Comparison of ENCODE assay signal across 26 cellular contexts in the genomic region with DNA sequence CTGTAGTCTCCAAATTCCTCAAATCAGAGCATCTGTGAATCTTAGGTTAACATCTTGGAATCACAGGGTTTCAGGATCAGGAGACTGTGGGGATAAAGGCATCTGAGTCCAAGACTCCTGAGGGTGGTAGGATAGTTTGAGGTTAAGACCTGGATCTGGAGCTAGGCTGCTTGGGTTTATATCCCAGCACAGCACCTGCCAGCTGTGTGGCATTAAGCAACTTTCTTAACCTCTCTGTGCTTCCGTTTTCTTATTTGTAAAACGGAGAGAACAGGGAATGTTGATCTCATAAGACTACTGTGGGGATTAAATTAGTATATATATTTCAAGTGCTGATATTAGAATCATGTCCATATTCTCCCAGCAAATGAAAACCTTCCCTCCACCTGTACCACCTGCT. TPM values are rescaled to one million over a fixed set of nuclear protein-coding genes. Genes with fewer than 3 reads are reported as not detected.
DNase-seq lines count a peak whose midpoint lies in the region; ATAC-seq, FAIRE-seq and TF ChIP-seq lines count a peak whose summit lies in the region.
"Had no signal": no experiment of that assay in that cellular context is flagged by ENCODE, and none has a peak within 500 bp of the region (broad histone marks: within the 10 kb centered on the region; RNA-seq: fewer than 3 reads in every experiment).

No MANE protein-coding gene starts in this region.

- TF ChIP-seq RAD21 in H1 (IDR thresholded peaks at IDR 0.05 in 1 of 2, conservative IDR thresholded peaks at IDR 0.05 in 1 of 2; ENCODE audit: low read depth in 2 of 2, low read length in 2 of 2): no peak

- H3K4me3 ChIP-seq in HEK293 (ENCODE audit: low read depth, low read length) (no peak overlapping the region), RWPE2 (ENCODE audit: severe bottlenecking) (no peak overlapping the region), H1 (ENCODE audit: extremely low read depth in 1 of 4, insufficient read depth in 2 of 4, low read depth in 3 of 4, low read length in 4 of 4) (no peak overlapping the region), osteoblast (ENCODE audit: insufficient read depth, low read length) (no peak overlapping the region), OCI-LY7 (ENCODE audit: low read depth, low read length, poor library complexity, severe bottlenecking) (no peak overlapping the region)
- H3K4me3 ChIP-seq: A549; BLaER1 treated with 17β-estradiol and CSF1 and Interleukin-3, amounts not matched to agents 10 nM and 100 nM; GM23338; HAP-1 had no signal

- no peaks in the 10 kb centered on the region for H3K23me2 ChIP-seq in H1 (ENCODE audit: low read depth, low read length)

- DNase-seq in RWPE2 (ENCODE audit: low spot score) (no peak), H1 (ENCODE audit: low read depth in 1 of 2, low spot score in 2 of 2) (no peak), osteoblast (ENCODE audit: insufficient read length, low spot score, missing footprints) (peak; percentile 32), HUDEP-2 (lab: John Stamatoyannopoulos, UW; ENCODE audit: unreplicated experiment in 76 of 76) (no peak), OCI-LY7 (ENCODE audit: low spot score) (no peak)
- DNase-seq: 8988T; ACHN; AML-193; BE2C; Calu3; CD4-positive, alpha-beta T cell; COR-L47; DMS53; DMS79 treated with DMSO at 0.1 percent for 48 hours; GF-D8 had no signal

- H2BK15ac ChIP-seq in H1 (ENCODE audit: low read length): no peak overlapping the region

- no peak overlapping the region for H3K18ac ChIP-seq in H1 (ENCODE audit: extremely low read depth, low read length)

- no peaks in the 10 kb centered on the region for H3K36me3 ChIP-seq in HEK293 (ENCODE audit: control insufficient read depth in 2 of 2, insufficient read depth in 1 of 2, low read length in 2 of 2)
- H3K36me3 ChIP-seq in RWPE2 (ENCODE audit: low read depth): peaks cover 17% of the 10 kb centered on the region
- H3K36me3 ChIP-seq in H1 (ENCODE audit: control insufficient read depth in 2 of 4, insufficient read depth in 4 of 4, low read length in 3 of 4): no peaks in the 10 kb centered on the region
- H3K36me3 ChIP-seq in osteoblast (ENCODE audit: insufficient read depth, low read length): no peaks in the 10 kb centered on the region
- no peaks in the 10 kb centered on the region for H3K36me3 ChIP-seq in OCI-LY7 (ENCODE audit: insufficient read depth, low read length)
- H3K36me3 ChIP-seq: BE2C; BLaER1 treated with 17β-estradiol and CSF1 and Interleukin-3, amounts not matched to agents 10 nM and 100 nM; HAP-1 had no signal

- H3K79me2 ChIP-seq in H1 (ENCODE audit: control insufficient read depth in 1 of 2, insufficient read depth in 2 of 2, low read length in 2 of 2) (no peaks in the 10 kb centered on the region), osteoblast (ENCODE audit: insufficient read depth, low read length) (no peaks in the 10 kb centered on the region), OCI-LY7 (ENCODE audit: insufficient read depth, low read depth, low read length) (no peaks in the 10 kb centered on the region)

- H3K23ac ChIP-seq in H1 (ENCODE audit: insufficient read length): no peak overlapping the region

- H4K91ac ChIP-seq in H1 (replicated peaks; ENCODE audit: insufficient read length, low read length): no peak overlapping the region

- H3K4me2 ChIP-seq in H1 (ENCODE audit: insufficient read depth in 1 of 2, low read depth in 2 of 2, low read length in 2 of 2) (no peak overlapping the region), osteoblast (ENCODE audit: insufficient read depth, low read length) (no peak overlapping the region), OCI-LY7 (ENCODE audit: low read length) (no peak overlapping the region)
- H3K4me2 ChIP-seq: A549; BLaER1 treated with 17β-estradiol and CSF1 and Interleukin-3, amounts not matched to agents 10 nM and 100 nM; GM23338 had no signal

- no peak for ATAC-seq in RWPE2 (ENCODE audit: low read depth)
- ATAC-seq in GM19452 (IDR thresholded peaks at IDR 0.05; ENCODE audit: unreplicated experiment): no peak
- ATAC-seq: A549 had no signal

- no peaks in the 10 kb centered on the region for H3K79me1 ChIP-seq in H1 (ENCODE audit: low read depth, low read length)

- H2BK12ac ChIP-seq in H1 (ENCODE audit: low read depth, low read length): 0 out of 2 replicates have a peak overlapping the region, but pooled peaks have one; percentile 19

- no peak overlapping the region for H2AFZ ChIP-seq in H1 (ENCODE audit: low read length)
- no peak overlapping the region for H2AFZ ChIP-seq in osteoblast (ENCODE audit: low read length)
- H2AFZ ChIP-seq in OCI-LY7 (ENCODE audit: low read length): no peak overlapping the region
- H2AFZ ChIP-seq: GM23338 had no signal

- no peaks in the 10 kb centered on the region for H3K9me3 ChIP-seq in HEK293 (ENCODE audit: control insufficient read depth, insufficient read depth, low read depth, low read length)
- no peaks in the 10 kb centered on the region for H3K9me3 ChIP-seq in RWPE2 (ENCODE audit: severe bottlenecking)
- no peaks in the 10 kb centered on the region for H3K9me3 ChIP-seq in H1 (ENCODE audit: insufficient read depth in 2 of 2, low read depth in 1 of 2, low read length in 1 of 2)
- no peaks in the 10 kb centered on the region for H3K9me3 ChIP-seq in osteoblast (ENCODE audit: low read depth, low read length)
- H3K9me3 ChIP-seq in OCI-LY7 (ENCODE audit: low read length): no peaks in the 10 kb centered on the region
- H3K9me3 ChIP-seq: A549; BE2C; BLaER1 treated with 17β-estradiol and CSF1 and Interleukin-3, amounts not matched to agents 10 nM and 100 nM; HAP-1 had no signal

- H4K20me1 ChIP-seq in H1 (replicated peaks in 1 of 2; ENCODE audit: control insufficient read depth in 1 of 2, insufficient read depth in 2 of 2, low read length in 2 of 2): no peaks in the 10 kb centered on the region
- H4K20me1 ChIP-seq in osteoblast (ENCODE audit: insufficient read depth, low read length): no peaks in the 10 kb centered on the region
- no peaks in the 10 kb centered on the region for H4K20me1 ChIP-seq in OCI-LY7 (ENCODE audit: insufficient read depth, low read length)
- H4K20me1 ChIP-seq: BLaER1 treated with 17β-estradiol and CSF1 and Interleukin-3, amounts not matched to agents 10 nM and 100 nM had no signal

- H3K14ac ChIP-seq in H1 (ENCODE audit: insufficient read length): no peak overlapping the region

- no peak overlapping the region for H3K56ac ChIP-seq in H1 (replicated peaks; ENCODE audit: insufficient read length, low read depth, low read length)

- H2BK20ac ChIP-seq in H1 (ENCODE audit: low read length): no peak overlapping the region

- BruUV-seq in OCI-LY7 (replicated peaks; lab: Mats Ljungman, UMichigan): no TSS peak

- H3K27me3 ChIP-seq in RWPE2 (ENCODE audit: insufficient read depth, poor library complexity, severe bottlenecking): no peaks in the 10 kb centered on the region
- no peaks in the 10 kb centered on the region for H3K27me3 ChIP-seq in H1 (replicated peaks in 1 of 4; ENCODE audit: control insufficient read depth in 3 of 4, extremely low read depth in 1 of 4, insufficient read depth in 3 of 4, low read length in 3 of 4)
- H3K27me3 ChIP-seq in osteoblast (ENCODE audit: insufficient read depth, low read length): no peaks in the 10 kb centered on the region
- H3K27me3 ChIP-seq: BE2C; BLaER1 treated with 17β-estradiol and CSF1 and Interleukin-3, amounts not matched to agents 10 nM and 100 nM had no signal

- intact Hi-C loops in OCI-LY7 (cut with micrococcal nuclease; ENCODE audit: unreplicated experiment): no loop called here

- H3K27ac ChIP-seq in HEK293 (ENCODE audit: extremely low read depth, low read depth, low read length) (no peak overlapping the region), RWPE2 (ENCODE audit: poor library complexity, severe bottlenecking) (peak overlapping the region; percentile 98), H1 (ENCODE audit: low read depth, low read length) (no peak overlapping the region), osteoblast (ENCODE audit: low read depth, low read length) (no peak overlapping the region), OCI-LY7 (ENCODE audit: low read depth, low read length, poor library complexity, severe bottlenecking) (no peak overlapping the region)
- H3K27ac ChIP-seq: A549; BLaER1 treated with 17β-estradiol and CSF1 and Interleukin-3, amounts not matched to agents 10 nM and 100 nM had no signal

- H3K4me1 ChIP-seq in HEK293 (ENCODE audit: control insufficient read depth, insufficient read depth, low read length): no peaks in the 10 kb centered on the region
- peaks cover 37% of the 10 kb centered on the region for H3K4me1 ChIP-seq in RWPE2 (ENCODE audit: insufficient read depth, poor library complexity, severe bottlenecking)
- H3K4me1 ChIP-seq in H1 (replicated peaks in 1 of 4; ENCODE audit: control insufficient read depth in 3 of 4, insufficient read depth in 4 of 4, low read length in 3 of 4): peaks cover 0 to 11% (median 4%) of the 10 kb centered on the region in 4 experiments; a peak in 2 of 7 replicates
- H3K4me1 ChIP-seq in osteoblast (ENCODE audit: insufficient read depth, low read length): no peaks in the 10 kb centered on the region
- H3K4me1 ChIP-seq in OCI-LY7 (ENCODE audit: insufficient read depth, low read length, poor library complexity, severe bottlenecking): no peaks in the 10 kb centered on the region
- H3K4me1 ChIP-seq: A549, BE2C, HAP-1 had no signal

- CTCF ChIA-PET in HEK293 (lab: Yijun Ruan, JAX) (no interaction called here), H1 (lab: Charles Lee; ENCODE audit: partially characterized antibody) (interaction anchor here (1.3 to 2.2 kb wide), 3 partner anchors 16 to 40 kb away, joined by 3 to 7 read pairs (median 5); no protein-coding TSS in a partner anchor), OCI-LY7 (lab: Charles Lee; ENCODE audit: unreplicated experiment) (no interaction called here)

- no peak overlapping the region for H2BK5ac ChIP-seq in H1 (ENCODE audit: low read depth, low read length)

- no peak for TF ChIP-seq POLR2A in H1 (IDR thresholded peaks at IDR 0.05; ENCODE audit: control extremely low read depth in 1 of 2, low read depth in 2 of 2, low read length in 2 of 2)

- no peaks in the 10 kb centered on the region for H3K9me2 ChIP-seq in OCI-LY7 (ENCODE audit: insufficient read depth, low read length)

- POLR2A ChIA-PET in HEK293 (lab: Yijun Ruan, JAX): no interaction called here
- POLR2A ChIA-PET in H1 (lab: Charles Lee; ENCODE audit: partially characterized antibody): no interaction called here
- POLR2A ChIA-PET in OCI-LY7 (lab: Charles Lee): no interaction called here

- TF ChIP-seq CTCF in HEK293 (tag by site-specific recombination; IDR thresholded peaks at IDR 0.05) (no peak), RWPE2 (IDR thresholded peaks at IDR 0.05; ENCODE audit: poor library complexity, severe bottlenecking) (no peak), H1 (IDR thresholded peaks at IDR 0.05; ENCODE audit: control extremely low read depth in 1 of 3, insufficient read depth in 1 of 3, low read depth in 1 of 3, low read length in 3 of 3) (no peak), osteoblast (IDR thresholded peaks at IDR 0.05; ENCODE audit: extremely low read depth, low read depth, low read length) (no peak), OCI-LY7 (conservative IDR thresholded peaks at IDR 0.05; ENCODE audit: low read length) (no peak)

- H3K4ac ChIP-seq in H1 (replicated peaks; ENCODE audit: insufficient read length, low read depth, low read length): no peak overlapping the region

- no peak overlapping the region for H2BK120ac ChIP-seq in H1 (replicated peaks; ENCODE audit: low read depth, low read length)

- no peak overlapping the region for H4K8ac ChIP-seq in H1 (ENCODE audit: extremely low read depth, insufficient read depth, low read length)

- TF ChIP-seq EP300 in H1 (IDR thresholded peaks at IDR 0.05; ENCODE audit: borderline replicate concordance in 1 of 2, low read depth in 2 of 2, low read length in 2 of 2): no peak

- no peak overlapping the region for H2AK5ac ChIP-seq in H1 (ENCODE audit: low read depth, low read length)

- H3K9ac ChIP-seq in H1 (replicated peaks in 1 of 4; ENCODE audit: extremely low read depth in 1 of 4, low read depth in 3 of 4, low read length in 3 of 4): no peak overlapping the region
- H3K9ac ChIP-seq: BLaER1 treated with 17β-estradiol and CSF1 and Interleukin-3, amounts not matched to agents 10 nM and 100 nM had no signal

- WGBS in H1 (ENCODE audit: extremely low coverage in 1 of 2, insufficient coverage in 1 of 2, insufficient read length in 1 of 2, insufficient replicate concordance in 2 of 2, low coverage in 1 of 2, low lambda C conversion rate in 2 of 2, missing lambda C conversion rate in 1 of 2), 2 experiments: 81% methylated on average over 2 of the region's 2 CpGs; no CpG with 5 or more reads in 1 of the 2 experiments

- no peak for FAIRE-seq in H1 (lab: Jason Lieb, UNC)
- FAIRE-seq: A549, GM12891, GM18507, H54 had no signal

- no peak overlapping the region for H4K5ac ChIP-seq in H1 (ENCODE audit: insufficient read length, low read depth, low read length)

RNA-seq across cellular contexts. Expression of a gene that starts 33.6 kb away (rescaled TPM):
- not detected in 2 replicates for total RNA-seq in H1 (2021; fragmentation: NEBNext Ultra II Directional; extraction: Animal tissue kit (Norgen Biotek cat#: 25700))
- polyA plus RNA-seq in H1 (2011; rRNA removed): 0.02 and 0.11 TPM in 2 replicates
- 0.04 TPM for polyA plus RNA-seq in H1 (2011; cell fraction: cytosol; rRNA removed)
- 0.10 TPM for polyA plus RNA-seq in H1 (2011; cell fraction: nucleus; rRNA removed)
- not detected in 4 replicates for polyA plus RNA-seq in H1 (2012, experiment 1 of 2)
- not detected for polyA plus RNA-seq in H1 (2012, experiment 2 of 2)
- polyA plus RNA-seq in H1 (2013, experiment 1 of 2): 0.02 TPM
- 0.04 TPM for polyA plus RNA-seq in H1 (2013, experiment 2 of 2)
- 0.06 TPM in 1 of 2 replicates, not detected in the other for polyA minus RNA-seq in H1 (2011; rRNA and poly(A)+ RNA removed)
- polyA minus RNA-seq in H1 (2011; cell fraction: cytosol; rRNA and poly(A)+ RNA removed): not detected
- polyA minus RNA-seq in H1 (2011; cell fraction: nucleus; rRNA and poly(A)+ RNA removed): not detected
- total RNA-seq in osteoblast (not detected in 2 replicates), OCI-LY7 (2022) (not detected in 2 replicates)
- total RNA-seq in OCI-LY7 (2014; rRNA removed; shearing (Covaris generic)): not detected in 2 replicates
- total RNA-seq: G401, GM23338 had no signal
- polyA plus RNA-seq: CD14-positive monocyte, GM23338 had no signal
